In genomic region chr10:118520116-118520742, GRCh38 we compare ENCODE assay signal across 17 cellular contexts.
"Had no signal": no experiment of that assay in that cellular context is flagged by ENCODE, and none has a peak within 500 bp of the region (broad histone marks: within the 10 kb centered on the region; RNA-seq: fewer than 3 reads in every experiment).

No MANE protein-coding gene starts in this region.

- DNase-seq: cortex of kidney; dorsolateral prefrontal cortex; effector memory CD4-positive, alpha-beta T cell; glutamatergic neuron; islet precursor cell; left lung; lower lobe of right lung; midbrain; nucleus accumbens; pancreas; right cardiac atrium; stimulated activated CD4-positive, alpha-beta T cell treated with anti-CD3 and anti-CD28 coated beads, Interleukin-2, amount 100 ng/mL, for 48 hours; stimulated activated naive CD4-positive, alpha-beta T cell treated with Interleukin-2 at 50 U/mL for 16 hours; trophoblast cell had no signal

- ATAC-seq: esophagus mucosa; gastroesophageal sphincter; left lung; lower lobe of right lung; natural killer cell treated with Interleukin-12 subunit alpha and Interleukin-12 subunit beta and Interleukin-15 and Interleukin-18, amount 100 ng/mL, for 72 hours; pancreas; right cardiac atrium had no signal
